9 cellular contexts compared by ENCODE assay signal in the genomic region with DNA sequence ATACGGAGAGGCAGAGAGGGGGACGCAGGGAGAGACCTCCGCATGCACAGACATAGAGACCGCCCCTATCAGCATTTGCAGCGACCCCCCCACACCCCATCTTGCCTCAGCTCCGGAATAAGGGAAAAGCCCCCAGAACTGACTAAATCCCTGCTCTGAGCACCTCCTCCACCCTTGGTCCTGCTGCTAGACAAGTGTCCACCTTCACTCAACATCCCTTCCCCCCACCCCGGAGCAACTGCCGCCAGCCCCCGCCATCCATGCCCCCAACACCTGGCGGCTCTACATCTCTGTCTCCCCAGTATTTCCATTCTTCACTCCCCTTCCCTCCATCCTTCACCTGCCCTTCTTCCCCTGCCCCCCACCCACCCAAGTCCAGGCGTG. TPM values are rescaled to one million over a fixed set of nuclear protein-coding genes. Genes with fewer than 3 reads are reported as not detected.
DNase-seq lines count a peak whose midpoint lies in the region; ATAC-seq and TF ChIP-seq lines count a peak whose summit lies in the region.
"Had no signal": no experiment of that assay in that cellular context is flagged by ENCODE, and none has a peak within 500 bp of the region (broad histone marks: within the 10 kb centered on the region; RNA-seq: fewer than 3 reads in every experiment).

No MANE protein-coding gene starts in this region.

- peaks cover 9% of the 10 kb centered on the region for H3K27me3 ChIP-seq in suprapubic skin

- H3K36me3 ChIP-seq in suprapubic skin, result no peaks in the 10 kb centered on the region

- no peaks in the 10 kb centered on the region for H3K9me3 Mint-ChIP-seq in activated CD4-positive, alpha-beta T cell treated with anti-CD3 and anti-CD28 coated beads, Interleukin-2, amount 10 ng/mL, durations not matched to agents 7 days and 5 days
- no peaks in the 10 kb centered on the region for H3K9me3 Mint-ChIP-seq in activated naive CD8-positive, alpha-beta T cell treated with anti-CD3 and anti-CD28 coated beads for 36 hours
- H3K9me3 Mint-ChIP-seq in immature natural killer cell, result no peaks in the 10 kb centered on the region

- DNase-seq in activated CD4-positive, alpha-beta T cell treated with anti-CD3 and anti-CD28 coated beads, Interleukin-2, amount 10 ng/mL, durations not matched to agents 7 days and 5 days, result no peak
- no peak for DNase-seq in activated CD4-positive, alpha-beta T cell treated with anti-CD3 and anti-CD28 coated beads, Interleukin-2, amount 50 U/mL, for 4 hours
- no peak for DNase-seq in activated naive CD8-positive, alpha-beta T cell treated with anti-CD3 and anti-CD28 coated beads for 36 hours
- DNase-seq in immature natural killer cell (no peak), suprapubic skin (ENCODE audit: low spot score in 2 of 2) (no peak), NCI-H2081 (lab: John Stamatoyannopoulos, UW) (no peak), LoVo (ENCODE audit: low spot score) (no peak)

- WGBS in suprapubic skin, result 25% methylated on average over 11 of the region's 11 CpGs

- peak overlapping the region; percentile 79 for H3K4me3 Mint-ChIP-seq in activated CD4-positive, alpha-beta T cell treated with anti-CD3 and anti-CD28 coated beads, Interleukin-2, amount 10 ng/mL, durations not matched to agents 7 days and 5 days
- H3K4me3 Mint-ChIP-seq in activated naive CD8-positive, alpha-beta T cell treated with anti-CD3 and anti-CD28 coated beads for 36 hours, result peak overlapping the region; percentile 88
- H3K4me3 Mint-ChIP-seq in immature natural killer cell, result peak overlapping the region; percentile 47 to 78 (median 69)

- H3K27ac Mint-ChIP-seq in activated CD4-positive, alpha-beta T cell treated with anti-CD3 and anti-CD28 coated beads, Interleukin-2, amount 10 ng/mL, durations not matched to agents 7 days and 5 days, result peak overlapping the region; percentile 20
- H3K27ac Mint-ChIP-seq in activated naive CD8-positive, alpha-beta T cell treated with anti-CD3 and anti-CD28 coated beads for 36 hours, result no peak overlapping the region
- H3K27ac Mint-ChIP-seq in immature natural killer cell, result no peak overlapping the region

- H3K4me1 Mint-ChIP-seq in activated CD4-positive, alpha-beta T cell treated with anti-CD3 and anti-CD28 coated beads, Interleukin-2, amount 10 ng/mL, durations not matched to agents 7 days and 5 days, result peaks cover 52% of the 10 kb centered on the region
- H3K4me1 Mint-ChIP-seq in activated naive CD8-positive, alpha-beta T cell treated with anti-CD3 and anti-CD28 coated beads for 36 hours, result peaks cover 30% of the 10 kb centered on the region
- peaks cover 12 to 14% of the 10 kb centered on the region in 2 donors for H3K4me1 Mint-ChIP-seq in immature natural killer cell

- TF ChIP-seq POLR2A in suprapubic skin (IDR thresholded peaks at IDR 0.05), result no peak

- no peak for TF ChIP-seq CTCF in suprapubic skin (IDR thresholded peaks at IDR 0.05)

- CTCF ChIA-PET in activated CD4-positive, alpha-beta T cell treated with anti-CD3 and anti-CD28 coated beads, Interleukin-2, amount 10 ng/mL, durations not matched to agents 7 days and 5 days (lab: Charles Lee), result interaction anchor here (1.4 to 1.8 kb wide), 2 partner anchors 8 to 15 kb away, joined by 4 to 7 read pairs; no protein-coding TSS in a partner anchor

- no peaks in the 10 kb centered on the region for H3K9me3 ChIP-seq in suprapubic skin

- peak overlapping the region; percentile 45 for H3K4me3 ChIP-seq in suprapubic skin

- peaks cover 4% of the 10 kb centered on the region for H3K4me1 ChIP-seq in suprapubic skin

- no peak for ATAC-seq in GM21619 (IDR thresholded peaks at IDR 0.05; ENCODE audit: unreplicated experiment)

- no peak overlapping the region for H3K27ac ChIP-seq in suprapubic skin
- H3K27ac ChIP-seq: C4-2B had no signal

- no peak for TF ChIP-seq EP300 in suprapubic skin (IDR thresholded peaks at IDR 0.05)

- POLR2A ChIA-PET in activated CD4-positive, alpha-beta T cell treated with anti-CD3 and anti-CD28 coated beads, Interleukin-2, amount 10 ng/mL, durations not matched to agents 7 days and 5 days (lab: Charles Lee), result interaction anchor here (1.0 kb wide), 1 partner anchor 29 kb away, joined by 3 read pairs; no protein-coding TSS in a partner anchor

- H3K36me3 Mint-ChIP-seq in activated CD4-positive, alpha-beta T cell treated with anti-CD3 and anti-CD28 coated beads, Interleukin-2, amount 10 ng/mL, durations not matched to agents 7 days and 5 days (ENCODE audit: low read depth), result peaks cover 6% of the 10 kb centered on the region
- H3K36me3 Mint-ChIP-seq in activated naive CD8-positive, alpha-beta T cell treated with anti-CD3 and anti-CD28 coated beads for 36 hours, result peaks cover 7% of the 10 kb centered on the region
- peaks cover 4 to 8% (median 4%) of the 10 kb centered on the region in 3 donors for H3K36me3 Mint-ChIP-seq in immature natural killer cell

- no peaks in the 10 kb centered on the region for H3K27me3 Mint-ChIP-seq in activated CD4-positive, alpha-beta T cell treated with anti-CD3 and anti-CD28 coated beads, Interleukin-2, amount 10 ng/mL, durations not matched to agents 7 days and 5 days
- no peaks in the 10 kb centered on the region for H3K27me3 Mint-ChIP-seq in activated naive CD8-positive, alpha-beta T cell treated with anti-CD3 and anti-CD28 coated beads for 36 hours
- H3K27me3 Mint-ChIP-seq in immature natural killer cell (ENCODE audit: low read depth in 3 of 3), result peaks cover 7 to 24% (median 12%) of the 10 kb centered on the region in 3 donors

RNA-seq across cellular contexts. Expression of gene SV2A, which starts 0.7 kb away (rescaled TPM):
- 1 to 10 TPM; 7.5 to 7.7 TPM for total RNA-seq in activated CD4-positive, alpha-beta T cell treated with anti-CD3 and anti-CD28 coated beads, Interleukin-2, amount 10 ng/mL, durations not matched to agents 7 days and 5 days
- 10 to 100 TPM; 12.5 to 12.8 TPM for total RNA-seq in activated naive CD8-positive, alpha-beta T cell treated with anti-CD3 and anti-CD28 coated beads for 36 hours
- polyA plus RNA-seq in immature natural killer cell, result 1 to 10 TPM in 1 of 3 donors, under 1 TPM in 1, not detected in 1; 0.89 to 1.0 TPM
- 1 to 10 TPM in 1 of 4 donors, under 1 TPM in 3; 0.48 to 1.3 (median 0.65) TPM for total RNA-seq in suprapubic skin

RNA-seq across cellular contexts. Expression of gene SF3B4, which starts 10.7 kb away (rescaled TPM):
- total RNA-seq in activated CD4-positive, alpha-beta T cell treated with anti-CD3 and anti-CD28 coated beads, Interleukin-2, amount 10 ng/mL, durations not matched to agents 7 days and 5 days, result 100 to 1,000 TPM in 1 of 2 experiments, 10 to 100 TPM in 1; 90.2 to 101 TPM
- total RNA-seq in activated naive CD8-positive, alpha-beta T cell treated with anti-CD3 and anti-CD28 coated beads for 36 hours, result 100 to 1,000 TPM; 111 to 112 TPM
- 100 to 1,000 TPM in 2 of 3 donors, 10 to 100 TPM in 1; 70.1 to 137 (median 103) TPM for polyA plus RNA-seq in immature natural killer cell
- 10 to 100 TPM; 19.1 to 28.7 (median 22.2) TPM for total RNA-seq in suprapubic skin

RNA-seq across cellular contexts. Expression of gene BOLA1, which starts 17.6 kb away (rescaled TPM):
- total RNA-seq in activated CD4-positive, alpha-beta T cell treated with anti-CD3 and anti-CD28 coated beads, Interleukin-2, amount 10 ng/mL, durations not matched to agents 7 days and 5 days, result 10 to 100 TPM; 20.3 to 20.6 TPM
- 10 to 100 TPM; 20.6 to 22.6 TPM for total RNA-seq in activated naive CD8-positive, alpha-beta T cell treated with anti-CD3 and anti-CD28 coated beads for 36 hours
- polyA plus RNA-seq in immature natural killer cell, result 10 to 100 TPM; 12.6 to 35.2 (median 30.4) TPM
- total RNA-seq in suprapubic skin, result 10 to 100 TPM; 21.7 to 42.1 (median 33.1) TPM

RNA-seq across cellular contexts. Expression of gene MTMR11, which starts 19.8 kb away (rescaled TPM):
- total RNA-seq in activated CD4-positive, alpha-beta T cell treated with anti-CD3 and anti-CD28 coated beads, Interleukin-2, amount 10 ng/mL, durations not matched to agents 7 days and 5 days, result 1 to 10 TPM; 2.1 to 2.8 TPM
- total RNA-seq in activated naive CD8-positive, alpha-beta T cell treated with anti-CD3 and anti-CD28 coated beads for 36 hours, result 1 to 10 TPM in 1 of 2 experiments, under 1 TPM in 1; 0.94 to 1.8 TPM
- 1 to 10 TPM in 2 of 3 donors, under 1 TPM in 1; 0.17 to 4.8 (median 1.7) TPM for polyA plus RNA-seq in immature natural killer cell
- 10 to 100 TPM; 13.5 to 40.3 (median 22.0) TPM for total RNA-seq in suprapubic skin
